In the genomic region with DNA sequence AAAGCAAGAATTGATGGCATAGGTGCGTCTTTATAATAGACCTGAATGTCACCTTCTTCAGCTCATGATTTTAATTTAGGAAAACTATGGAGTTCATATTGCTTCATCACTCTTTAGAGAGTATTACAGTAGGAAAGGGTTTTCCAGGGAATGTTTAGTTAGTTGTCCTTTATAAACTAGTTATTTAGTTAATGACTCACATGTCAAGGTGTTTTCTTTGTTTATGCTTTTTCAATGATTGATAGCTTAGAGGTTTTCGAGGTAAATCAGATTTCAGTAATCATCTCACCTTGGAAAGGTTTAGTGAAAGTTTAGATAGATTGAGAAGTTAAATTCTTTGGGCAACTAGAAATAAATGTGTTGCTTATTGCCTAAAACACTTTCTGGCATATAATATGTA, we compare ENCODE assay signal across 22 cellular contexts. TPM values are rescaled to one million over a fixed set of nuclear protein-coding genes. Genes with fewer than 3 reads are reported as not detected.
DNase-seq lines count a peak whose midpoint lies in the region; ATAC-seq and TF ChIP-seq lines count a peak whose summit lies in the region.
"Had no signal": no experiment of that assay in that cellular context is flagged by ENCODE, and none has a peak within 500 bp of the region (broad histone marks: within the 10 kb centered on the region; RNA-seq: fewer than 3 reads in every experiment).

No MANE protein-coding gene starts in this region.

- no peak for ATAC-seq in memory B cell (ENCODE audit: low read depth)

- peaks cover 84% of the 10 kb centered on the region for H4K20me1 ChIP-seq in PC-9 (ENCODE audit: insufficient read depth)

- no peaks in the 10 kb centered on the region for H3K27me3 ChIP-seq in PC-9 (ENCODE audit: insufficient read depth, low read depth)
- H3K27me3 ChIP-seq in vagina = no peaks in the 10 kb centered on the region
- H3K27me3 ChIP-seq: Peyer's patch had no signal

- no TSS peak for BruUV-seq in PC-9 (replicated peaks; lab: Mats Ljungman, UMichigan)

- H3K27ac ChIP-seq in PC-9 (no peak overlapping the region), vagina (peak overlapping the region; percentile 0)
- H3K27ac ChIP-seq: C4-2B, KMS-11, Peyer's patch had no signal

- H3K4me1 Mint-ChIP-seq in memory B cell = peaks cover 29% of the 10 kb centered on the region
- H3K4me1 Mint-ChIP-seq in activated CD4-positive, alpha-beta T cell treated with anti-CD3 and anti-CD28 coated beads, Interleukin-2, amount 10 ng/mL, durations not matched to agents 7 days and 5 days = peaks cover 22% of the 10 kb centered on the region

- H3K79me2 ChIP-seq in PC-9 (ENCODE audit: low read depth) = peaks cover 41% of the 10 kb centered on the region

- H3K27ac Mint-ChIP-seq in memory B cell = peak overlapping the region; percentile 58
- H3K27ac Mint-ChIP-seq in activated CD4-positive, alpha-beta T cell treated with anti-CD3 and anti-CD28 coated beads, Interleukin-2, amount 10 ng/mL, durations not matched to agents 7 days and 5 days = no peak overlapping the region
- H3K27ac Mint-ChIP-seq: HFFc6 had no signal

- H3K27me3 Mint-ChIP-seq in memory B cell = no peaks in the 10 kb centered on the region
- H3K27me3 Mint-ChIP-seq in activated CD4-positive, alpha-beta T cell treated with anti-CD3 and anti-CD28 coated beads, Interleukin-2, amount 10 ng/mL, durations not matched to agents 7 days and 5 days = no peaks in the 10 kb centered on the region
- H3K27me3 Mint-ChIP-seq: CD8-positive, alpha-beta memory T cell had no signal

- POLR2A ChIA-PET in PC-9 (lab: Charles Lee; ENCODE audit: unreplicated experiment) = interaction anchor here (0.6 kb wide), 1 partner anchor 58 kb away, joined by 3 read pairs; no protein-coding TSS in a partner anchor
- POLR2A ChIA-PET in activated CD4-positive, alpha-beta T cell treated with anti-CD3 and anti-CD28 coated beads, Interleukin-2, amount 10 ng/mL, durations not matched to agents 7 days and 5 days (lab: Charles Lee) = no interaction called here

- CTCF ChIA-PET in PC-9 (lab: Charles Lee) = no interaction called here
- CTCF ChIA-PET in activated CD4-positive, alpha-beta T cell treated with anti-CD3 and anti-CD28 coated beads, Interleukin-2, amount 10 ng/mL, durations not matched to agents 7 days and 5 days (lab: Charles Lee) = interaction anchor here (0.8 to 1.6 kb wide), 3 partner anchors 11 to 298 kb away, joined by 3 read pairs; no protein-coding TSS in a partner anchor

- H3K9me3 ChIP-seq in PC-9 (ENCODE audit: insufficient read depth, low read depth) (no peaks in the 10 kb centered on the region), vagina (no peaks in the 10 kb centered on the region)
- H3K9me3 ChIP-seq: Peyer's patch had no signal

- DNase-seq in DMS53 (lab: John Stamatoyannopoulos, UW) (peak; percentile 74), PC-9 (peak in 1 of 2 experiments; percentile 57), memory B cell (ENCODE audit: low spot score in 2 of 2) (no peak), vagina (ENCODE audit: extremely low spot score in 2 of 2) (no peak), glomerular visceral epithelial cell (ENCODE audit: extremely low spot score) (no peak)
- DNase-seq in activated CD4-positive, alpha-beta T cell treated with anti-CD3 and anti-CD28 coated beads, Interleukin-2, amount 10 ng/mL, durations not matched to agents 7 days and 5 days = no peak
- no peak for DNase-seq in activated T-cell treated with anti-CD3 and anti-CD28 coated beads, Interleukin-2, amount 50 U/mL, for 48 hours
- DNase-seq: CD8-positive, alpha-beta memory T cell; DMS 273 treated with DMSO at 0.1 percent for 48 hours; DND-41; H7; HFFc6; NCI-H1092; NCI-H1417 treated with DMSO at 0.1 percent for 48 hours; NCI-H1694 treated with DMSO at 0.1 percent for 48 hours; NCI-H2081; NCI-H2227 treated with DMSO at 0.1 percent for 48 hours; NCI-H69; Peyer's patch; SHP77 treated with DMSO at 0.1 percent for 48 hours had no signal

- peaks cover 6% of the 10 kb centered on the region; the same call in 1 of the 2 replicates for H3F3A ChIP-seq in PC-9 (ENCODE audit: insufficient read depth, low read depth)

- no peak overlapping the region for H3K4me3 Mint-ChIP-seq in memory B cell
- H3K4me3 Mint-ChIP-seq in activated CD4-positive, alpha-beta T cell treated with anti-CD3 and anti-CD28 coated beads, Interleukin-2, amount 10 ng/mL, durations not matched to agents 7 days and 5 days = no peak overlapping the region
- H3K4me3 Mint-ChIP-seq: CD8-positive, alpha-beta memory T cell; HFFc6 had no signal

- no peak overlapping the region for H2AFZ ChIP-seq in PC-9

- TF ChIP-seq CTCF in PC-9 (conservative IDR thresholded peaks at IDR 0.05) (no peak), vagina (IDR thresholded peaks at IDR 0.05) (no peak)

- peaks cover 14% of the 10 kb centered on the region for H3K4me1 ChIP-seq in PC-9 (replicated peaks; ENCODE audit: insufficient read depth)
- H3K4me1 ChIP-seq in vagina = peaks cover 93% of the 10 kb centered on the region

- H3K36me3 ChIP-seq in PC-9 (ENCODE audit: low read depth) = peaks cover 19% of the 10 kb centered on the region
- H3K36me3 ChIP-seq in vagina = peaks cover 0 to 33% of the 10 kb centered on the region in 2 donors

- H3K4me2 ChIP-seq in PC-9 = peak overlapping the region; percentile 0; the same call in 1 of the 2 replicates
- H3K4me2 ChIP-seq: KMS-11 had no signal

- H3K9me3 Mint-ChIP-seq in memory B cell = no peaks in the 10 kb centered on the region
- H3K9me3 Mint-ChIP-seq in activated CD4-positive, alpha-beta T cell treated with anti-CD3 and anti-CD28 coated beads, Interleukin-2, amount 10 ng/mL, durations not matched to agents 7 days and 5 days = no peaks in the 10 kb centered on the region
- H3K9me3 Mint-ChIP-seq: CD8-positive, alpha-beta memory T cell; HFFc6 had no signal

- intact Hi-C loops in PC-9 (cut with micrococcal nuclease; ENCODE audit: unreplicated experiment) (no loop called here), vagina (cut with DNase I) (no loop called here)

- H3K36me3 Mint-ChIP-seq in memory B cell = peaks cover 13% of the 10 kb centered on the region
- H3K36me3 Mint-ChIP-seq in activated CD4-positive, alpha-beta T cell treated with anti-CD3 and anti-CD28 coated beads, Interleukin-2, amount 10 ng/mL, durations not matched to agents 7 days and 5 days (ENCODE audit: low read depth) = peaks cover 33% of the 10 kb centered on the region

- H3K4me3 ChIP-seq in PC-9 (no peak overlapping the region), vagina (no peak overlapping the region)
- H3K4me3 ChIP-seq: Peyer's patch had no signal

- no peak for TF ChIP-seq POLR2A in vagina (IDR thresholded peaks at IDR 0.05)

- no peaks in the 10 kb centered on the region for H3K9me2 ChIP-seq in PC-9 (ENCODE audit: insufficient read depth)

RNA-seq across cellular contexts. Expression of a gene that starts 9.8 kb away (rescaled TPM):
- 66.2 and 101 TPM in 2 replicates for total RNA-seq in PC-9 (2021)
- 158 TPM for total RNA-seq in vagina
- 100 to 1,000 TPM; 107 to 111 TPM for total RNA-seq in activated CD4-positive, alpha-beta T cell treated with anti-CD3 and anti-CD28 coated beads, Interleukin-2, amount 10 ng/mL, durations not matched to agents 7 days and 5 days
